9 cellular contexts compared by ENCODE assay signal in genomic region chr11:46649180-46649738, GRCh38. TPM values are rescaled to one million over a fixed set of nuclear protein-coding genes. Genes with fewer than 3 reads are reported as not detected.
DNase-seq lines count a peak whose midpoint lies in the region; ATAC-seq and TF ChIP-seq lines count a peak whose summit lies in the region.
"Had no signal": no experiment of that assay in that cellular context is flagged by ENCODE, and none has a peak within 500 bp of the region (broad histone marks: within the 10 kb centered on the region; RNA-seq: fewer than 3 reads in every experiment).

No MANE protein-coding gene starts in this region.

- POLR2A ChIA-PET in CD4-positive, alpha-beta T cell (lab: Charles Lee): interaction anchor here (1.2 kb wide), 1 partner anchor 31 kb away, joined by 5 read pairs; no protein-coding TSS in a partner anchor

- CTCF ChIA-PET in CD4-positive, alpha-beta T cell (lab: Charles Lee): interaction anchor here (0.6 kb wide), 1 partner anchor 168 kb away, joined by 3 read pairs; no protein-coding TSS in a partner anchor

- H3K27ac Mint-ChIP-seq in CD4-positive, alpha-beta T cell: no peak overlapping the region

- no peaks in the 10 kb centered on the region for H3K4me1 Mint-ChIP-seq in CD4-positive, alpha-beta T cell (ENCODE audit: low read depth)

- no peaks in the 10 kb centered on the region for H3K9me3 Mint-ChIP-seq in CD4-positive, alpha-beta T cell

- ATAC-seq in right cardiac atrium (peak; percentile 96 to 97), sciatic nerve (peak; percentile 97), HG02642 (IDR thresholded peaks at IDR 0.05; ENCODE audit: poor library complexity, unreplicated experiment) (no peak), GM18868 (IDR thresholded peaks at IDR 0.05; ENCODE audit: unreplicated experiment) (no peak)
- ATAC-seq in CD4-positive, alpha-beta T cell (ENCODE audit: poor library complexity): no peak

- no peak for TF ChIP-seq CTCF in CD4-positive, alpha-beta T cell (IDR thresholded peaks at IDR 0.05)

- H3K4me3 ChIP-seq in right cardiac atrium (ENCODE audit: low read length): no peak overlapping the region

- 16% methylated on average over 2 of the region's 2 CpGs for WGBS in right cardiac atrium

- H3K4me1 ChIP-seq in right cardiac atrium (ENCODE audit: control insufficient read depth, insufficient read depth, low read length): peaks cover 7% of the 10 kb centered on the region

- H3K4me3 Mint-ChIP-seq in CD4-positive, alpha-beta T cell: no peak overlapping the region

- intact Hi-C loops in right cardiac atrium (cut with DNase I) (no loop called here), sciatic nerve (cut with DNase I) (no loop called here)
- intact Hi-C loops in CD4-positive, alpha-beta T cell (cut with DNase I, micrococcal nuclease): no loop called here

- no peaks in the 10 kb centered on the region for H3K27me3 Mint-ChIP-seq in CD4-positive, alpha-beta T cell

- H3K27me3 ChIP-seq in right cardiac atrium (ENCODE audit: control insufficient read depth, insufficient read depth): no peaks in the 10 kb centered on the region
- no peaks in the 10 kb centered on the region for H3K27me3 ChIP-seq in CD4-positive, alpha-beta T cell (ENCODE audit: control insufficient read depth, insufficient read depth, low read length)

- DNase-seq in HCEC 1CT: peak; percentile 90
- DNase-seq in right cardiac atrium: peak in 2 of 3 donors; percentile 78
- DNase-seq in sciatic nerve (ENCODE audit: low spot score): peak; percentile 71
- DNase-seq in CD4-positive, alpha-beta T cell: no peak
- no peak for DNase-seq in activated CD4-positive, alpha-beta T cell treated with anti-CD3 and anti-CD28 coated beads for 4 hours
- DNase-seq: SHP77 treated with DMSO at 0.1 percent for 48 hours had no signal

- H3K27ac ChIP-seq in angular gyrus (ENCODE audit: low read depth, low read length): peak overlapping the region; percentile 95
- H3K27ac ChIP-seq in right cardiac atrium (ENCODE audit: low read length): peak overlapping the region; percentile 93
- no peak overlapping the region for H3K27ac ChIP-seq in CD4-positive, alpha-beta T cell (ENCODE audit: low read depth, low read length)

- H3K36me3 Mint-ChIP-seq in CD4-positive, alpha-beta T cell (ENCODE audit: low read depth): peaks cover 89% of the 10 kb centered on the region

- no peaks in the 10 kb centered on the region for H3K9me3 ChIP-seq in right cardiac atrium (ENCODE audit: control insufficient read depth, low read length)
- H3K9me3 ChIP-seq in CD4-positive, alpha-beta T cell (ENCODE audit: control insufficient read depth, low read length): no peaks in the 10 kb centered on the region

RNA-seq across cellular contexts. Expression of gene ATG13, which starts 31.9 kb away (rescaled TPM):
- total RNA-seq in right cardiac atrium (10 to 100 TPM; 48.5 to 66.2 (median 59.1) TPM), sciatic nerve (55.1 TPM)
- 38.0 TPM for polyA plus RNA-seq in right cardiac atrium
- 100 to 1,000 TPM in 1 of 2 experiments, 10 to 100 TPM in 1; 95.7 to 102 TPM for total RNA-seq in CD4-positive, alpha-beta T cell

RNA-seq across cellular contexts. Expression of gene HARBI1, which starts 32.2 kb away (rescaled TPM):
- 1 to 10 TPM; 3.1 to 4.1 (median 3.7) TPM for total RNA-seq in right cardiac atrium
- polyA plus RNA-seq in right cardiac atrium: 2.7 TPM
- 4.3 TPM for total RNA-seq in sciatic nerve
- 10 to 100 TPM; 18.2 to 18.7 TPM for total RNA-seq in CD4-positive, alpha-beta T cell

RNA-seq across cellular contexts. Expression of gene ARHGAP1, which starts 51.2 kb away (rescaled TPM):
- 100 to 1,000 TPM; 101 to 112 (median 106) TPM for total RNA-seq in right cardiac atrium
- polyA plus RNA-seq in right cardiac atrium: 53.4 TPM
- total RNA-seq in sciatic nerve: 78.6 TPM
- total RNA-seq in CD4-positive, alpha-beta T cell: 10 to 100 TPM; 33.7 to 36.3 TPM

RNA-seq across cellular contexts. Expression of gene ZNF408, which starts 51.6 kb away (rescaled TPM):
- 1 to 10 TPM; 5.8 to 8.8 (median 7.5) TPM for total RNA-seq in right cardiac atrium
- polyA plus RNA-seq in right cardiac atrium: 5.9 TPM
- total RNA-seq in sciatic nerve: 6.5 TPM
- total RNA-seq in CD4-positive, alpha-beta T cell: 10 to 100 TPM; 22.7 to 23.0 TPM

RNA-seq across cellular contexts. Expression of gene AMBRA1, which starts 55.4 kb away (rescaled TPM):
- total RNA-seq in right cardiac atrium (10 to 100 TPM; 19.4 to 23.6 (median 20.4) TPM), sciatic nerve (33.7 TPM)
- polyA plus RNA-seq in right cardiac atrium: 8.1 TPM
- total RNA-seq in CD4-positive, alpha-beta T cell: 10 to 100 TPM; 29.4 to 31.9 TPM

Comparison
In these comparisons a context has a peak if more than half of its experiments do, and no peak if none do; other contexts are left out.
1. DNase-seq: peak in HCEC 1CT (single experiment), right cardiac atrium (2 of 3) and sciatic nerve (single experiment); none in CD4-positive, alpha-beta T cell (0 of 10) and activated CD4-positive, alpha-beta T cell treated with anti-CD3 and anti-CD28 coated beads for 4 hours (0 of 2).
2. ATAC-seq: peak in right cardiac atrium (2 of 2) and sciatic nerve (single experiment); none in CD4-positive, alpha-beta T cell (single experiment), HG02642 (single experiment) and GM18868 (single experiment).